ENCODE assay signal across 9 cellular contexts in genomic region chr1:109395602-109396512, GRCh38. TPM values are rescaled to one million over a fixed set of nuclear protein-coding genes. Genes with fewer than 3 reads are reported as not detected.
DNase-seq lines count a peak whose midpoint lies in the region; ATAC-seq and TF ChIP-seq lines count a peak whose summit lies in the region.
"Had no signal": no experiment of that assay in that cellular context is flagged by ENCODE, and none has a peak within 500 bp of the region (broad histone marks: within the 10 kb centered on the region; RNA-seq: fewer than 3 reads in every experiment).

No MANE protein-coding gene starts in this region.

- POLR2A ChIA-PET in MCF 10A (lab: Yijun Ruan, JAX): interaction anchor here (0.7 to 5.0 kb wide), 7 partner anchors 9 to 182 kb away, joined by 3 to 27 read pairs (median 6); partner anchors contain the start of genes PSMA5 and SARS1

- H3K27me3 ChIP-seq in HUES6 (ENCODE audit: control insufficient read depth, insufficient read depth, low read length): peaks cover 11% of the 10 kb centered on the region; the same call in 1 of the 2 replicates
- H3K27me3 ChIP-seq in BE2C: no peaks in the 10 kb centered on the region; the same call in 1 of the 2 replicates

- no peak overlapping the region for H3K9ac ChIP-seq in HUES6 (ENCODE audit: low read length)

- CTCF ChIA-PET in MCF 10A (lab: Yijun Ruan, JAX): interaction anchor here (0.6 to 6.5 kb wide), 12 partner anchors 38 to 273 kb away, joined by 3 to 102 read pairs (median 4); partner anchors contain the start of gene PSRC1

- no peaks in the 10 kb centered on the region for H3K9me3 Mint-ChIP-seq in MCF 10A (ENCODE audit: unreplicated experiment)

- H3K27ac Mint-ChIP-seq in MCF 10A (ENCODE audit: low read depth, unreplicated experiment): peak overlapping the region; percentile 28

- no TSS peak for BruUV-seq in MCF 10A (replicated peaks; lab: Mats Ljungman, UMichigan)

- peak; percentile 41 for DNase-seq in A172 (ENCODE audit: low spot score)
- no peak for DNase-seq in MCF 10A (ENCODE audit: unreplicated experiment)
- DNase-seq in midbrain (lab: John Stamatoyannopoulos, UW): peak; percentile 43
- no peak for DNase-seq in NAMALWA (ENCODE audit: low spot score)
- no peak for DNase-seq in BE2C
- no peak for DNase-seq in NCI-H2227 (lab: John Stamatoyannopoulos, UW; ENCODE audit: unreplicated experiment)
- DNase-seq: NCI-H1417 treated with DMSO at 0.1 percent for 48 hours had no signal

- H3K4me1 ChIP-seq in HUES6 (ENCODE audit: control insufficient read depth, insufficient read depth, low read length): peaks cover 27% of the 10 kb centered on the region
- H3K4me1 ChIP-seq in BE2C: peaks cover 3% of the 10 kb centered on the region; the same call in 1 of the 2 replicates

- H3K4me3 ChIP-seq in HUES6 (ENCODE audit: low read depth, low read length) (peak overlapping the region; percentile 66), BE2C (ENCODE audit: low read depth, low read length) (no peak overlapping the region; the same call in 1 of the 2 replicates)

- H3K36me3 ChIP-seq in HUES6 (ENCODE audit: control insufficient read depth, insufficient read depth, low read length): no peaks in the 10 kb centered on the region
- no peaks in the 10 kb centered on the region for H3K36me3 ChIP-seq in BE2C

- H3K27me3 Mint-ChIP-seq in MCF 10A (ENCODE audit: insufficient read depth, unreplicated experiment): no peaks in the 10 kb centered on the region

- no peak for TF ChIP-seq CTCF in MCF 10A (IDR thresholded peaks at IDR 0.05; ENCODE audit: unreplicated experiment)
- TF ChIP-seq CTCF in BE2C (IDR thresholded peaks at IDR 0.05; ENCODE audit: low read depth, low read length): no peak

- intact Hi-C loops in MCF 10A (cut with micrococcal nuclease): loop anchor here (10.0 kb wide), 1 partner anchor 281 kb away; the partner anchor contains the start of gene ELAPOR1

- H3K36me3 Mint-ChIP-seq in MCF 10A (ENCODE audit: insufficient read depth, unreplicated experiment): peaks cover 1% of the 10 kb centered on the region

- H3K27ac ChIP-seq in HUES6 (ENCODE audit: low read depth, low read length): no peak overlapping the region

- H3K4me3 Mint-ChIP-seq in MCF 10A (ENCODE audit: unreplicated experiment): peak overlapping the region; percentile 78

- peaks cover 42% of the 10 kb centered on the region for H3K4me1 Mint-ChIP-seq in MCF 10A (ENCODE audit: insufficient read depth, unreplicated experiment)

- no peak for ATAC-seq in HG02884 (IDR thresholded peaks at IDR 0.05; ENCODE audit: unreplicated experiment)

- H3K9me3 ChIP-seq in HUES6 (ENCODE audit: control insufficient read depth, insufficient read depth, low read depth, low read length) (no peaks in the 10 kb centered on the region), BE2C (no peaks in the 10 kb centered on the region)

RNA-seq across cellular contexts. Expression of gene SORT1, which starts 1.9 kb away (rescaled TPM):
- 15.9 and 22.7 TPM in 2 replicates for total RNA-seq in A172 (2014; rRNA removed; shearing (Covaris generic))
- 13.3 TPM in 2 replicates for total RNA-seq in MCF 10A (2022)
- 7.0 TPM for polyA plus RNA-seq in BE2C (2012; ENCODE audit: insufficient read depth, insufficient read length, low read depth)

RNA-seq across cellular contexts. Expression of gene PSMA5, which starts 30.4 kb away (rescaled TPM):
- 142 and 190 TPM in 2 replicates for total RNA-seq in A172 (2014; rRNA removed; shearing (Covaris generic))
- 109 and 113 TPM in 2 replicates for total RNA-seq in MCF 10A (2022)
- polyA plus RNA-seq in BE2C (2012; ENCODE audit: insufficient read depth, insufficient read length, low read depth): 152 TPM

Comparison
In these comparisons a context has a peak if more than half of its experiments do, and no peak if none do; other contexts are left out.
1. DNase-seq: peak in A172 (single experiment) and midbrain (single experiment); none in MCF 10A (single experiment), NAMALWA (single experiment), BE2C (single experiment) and NCI-H2227 (single experiment).